In genomic region chr12:132163911-132164288, GRCh38 we compare ENCODE assay signal across 12 cellular contexts. TPM values are rescaled to one million over a fixed set of nuclear protein-coding genes. Genes with fewer than 3 reads are reported as not detected.
DNase-seq lines count a peak whose midpoint lies in the region; TF ChIP-seq lines count a peak whose summit lies in the region.
"Had no signal": no experiment of that assay in that cellular context is flagged by ENCODE, and none has a peak within 500 bp of the region (broad histone marks: within the 10 kb centered on the region; RNA-seq: fewer than 3 reads in every experiment).

No MANE protein-coding gene starts in this region.

- H3K9me3 ChIP-seq in BLaER1: no peaks in the 10 kb centered on the region

- no peak overlapping the region for H3K27ac ChIP-seq in 22Rv1
- no peak overlapping the region for H3K27ac ChIP-seq in BLaER1

- peak overlapping the region; percentile 79 for H3K4me2 ChIP-seq in BLaER1

- in situ Hi-C loops in SK-MEL-5 (cut with HindIII; ENCODE audit: low pct_unique_long_range_greater_than_20kb, low sequenced_read_pairs): no loop called here

- H4K20me1 ChIP-seq in BLaER1: peaks cover 36% of the 10 kb centered on the region

- DNase-seq in SK-MEL-5 (ENCODE audit: low read depth, low spot score) (peak; percentile 19), fibroblast of pulmonary artery (ENCODE audit: low read depth) (no peak), superior temporal gyrus (ENCODE audit: extremely low spot score) (no peak), NCI-H526 treated with DMSO at 0.1 percent for 48 hours (lab: John Stamatoyannopoulos, UW) (no peak), kidney glomerular epithelial cell (lab: John Stamatoyannopoulos, UW) (no peak)
- DNase-seq in activated CD8-positive, alpha-beta memory T cell treated with anti-CD3 and anti-CD28 coated beads, Interleukin-2, amount 50 U/mL, for 48 hours: no peak
- DNase-seq: activated CD4-positive, alpha-beta memory T cell treated with anti-CD3 and anti-CD28 coated beads for 36 hours; effector CD8-positive, alpha-beta T cell; MM.1S; NCI-H526 had no signal

- TF ChIP-seq CTCF in 22Rv1 (IDR thresholded peaks at IDR 0.05): 0 out of 2 replicates have a peak, but pooled peaks have one; percentile 24
- peak; percentile 27 for TF ChIP-seq CTCF in fibroblast of pulmonary artery (IDR thresholded peaks at IDR 0.05; ENCODE audit: low read length, missing control alignments)

- no peaks in the 10 kb centered on the region for H3K36me3 ChIP-seq in BLaER1

- H3K4me3 ChIP-seq in BLaER1 (no peak overlapping the region), fibroblast of pulmonary artery (replicated peaks; ENCODE audit: low read depth, low read length) (no peak overlapping the region)

- H3K4me1 ChIP-seq in BLaER1: peaks cover 64% of the 10 kb centered on the region

- H3K9ac ChIP-seq in BLaER1: no peak overlapping the region

- H3K27me3 ChIP-seq in BLaER1: peaks cover 29% of the 10 kb centered on the region

RNA-seq across cellular contexts. Expression of gene NOC4L, which starts 19.6 kb away (rescaled TPM):
- total RNA-seq in SK-MEL-5 (2014; rRNA removed; shearing (Covaris generic)): 11.4 and 12.1 TPM in 2 replicates
- polyA plus RNA-seq in SK-MEL-5 (2015; cell fraction: cytosol; rRNA removed): 47.5 and 51.5 TPM in 2 replicates
- polyA plus RNA-seq in SK-MEL-5 (2015; cell fraction: nucleus; rRNA removed): 40.8 and 51.6 TPM in 2 replicates

RNA-seq across cellular contexts. Expression of gene DDX51, which starts 19.8 kb away (rescaled TPM):
- 10.0 and 11.1 TPM in 2 replicates for total RNA-seq in SK-MEL-5 (2014; rRNA removed; shearing (Covaris generic))
- polyA plus RNA-seq in SK-MEL-5 (2015; cell fraction: cytosol; rRNA removed): 20.0 and 20.1 TPM in 2 replicates
- polyA plus RNA-seq in SK-MEL-5 (2015; cell fraction: nucleus; rRNA removed): 97.6 and 104 TPM in 2 replicates
